Comparison of ENCODE assay signal across 8 cellular contexts in the genomic region with DNA sequence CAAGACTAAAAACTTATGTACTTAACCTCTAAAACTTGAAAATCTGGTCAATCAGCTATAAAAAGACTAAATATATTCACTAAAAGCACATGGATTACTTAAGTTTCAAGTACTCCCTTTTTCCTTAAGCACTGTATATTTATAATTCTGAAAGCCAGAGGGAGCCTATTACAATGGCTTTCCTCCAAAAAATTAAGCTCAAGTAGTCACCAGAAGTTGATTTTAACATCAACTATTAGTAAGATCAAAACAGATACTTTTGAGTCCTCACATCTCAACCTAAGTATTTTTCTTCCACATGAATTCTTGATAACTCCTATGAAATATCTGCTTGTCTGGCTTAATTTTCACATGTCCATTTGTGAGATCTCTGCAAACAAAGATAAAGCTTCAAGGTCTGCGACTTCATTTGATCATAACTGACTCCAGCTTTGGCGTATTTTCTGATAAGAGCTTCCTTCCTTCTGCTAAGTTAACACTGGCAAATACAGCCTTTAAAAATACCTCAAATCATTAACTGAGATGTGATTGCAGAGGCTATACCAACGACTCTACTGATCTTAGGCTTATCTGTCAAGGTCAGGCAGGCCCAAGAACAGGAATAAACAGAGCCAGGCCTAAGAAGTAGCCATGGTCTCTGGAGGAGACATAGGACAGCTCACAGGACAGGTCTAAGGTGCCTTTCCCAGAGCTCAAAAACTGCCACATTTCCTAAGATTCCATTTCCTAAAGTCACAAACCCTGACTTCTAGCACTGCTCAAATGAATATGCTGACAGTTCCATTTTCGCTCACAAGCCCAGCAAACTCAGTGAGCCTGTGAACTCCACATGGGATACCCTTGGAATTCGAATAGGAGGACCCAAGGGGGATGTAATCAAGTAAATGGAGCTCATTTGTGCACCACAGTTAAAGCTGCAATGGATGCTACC. TPM values are rescaled to one million over a fixed set of nuclear protein-coding genes. Genes with fewer than 3 reads are reported as not detected.
DNase-seq lines count a peak whose midpoint lies in the region; ATAC-seq and TF ChIP-seq lines count a peak whose summit lies in the region.

No MANE protein-coding gene starts in this region.

- TF ChIP-seq POLR2A in gastroesophageal sphincter (IDR thresholded peaks at IDR 0.05), result no peak

- CTCF ChIA-PET in activated CD4-positive, alpha-beta T cell treated with anti-CD3 and anti-CD28 coated beads for 36 hours (lab: Charles Lee), result interaction anchor here (0.7 to 1.9 kb wide), 7 partner anchors 9 to 348 kb away, joined by 3 to 12 read pairs (median 4); a partner anchor contains a TSS
- CTCF ChIA-PET in activated B cell treated with CpG ODN at 0.5 μM for 24 hours (lab: Charles Lee), result interaction anchor here (1.0 to 1.5 kb wide), 3 partner anchors 9 to 20 kb away, joined by 4 to 7 read pairs (median 5); no protein-coding TSS in a partner anchor

- peak overlapping the region; percentile 60 to 83 (median 78) for H3K27ac ChIP-seq in gastroesophageal sphincter

- H3K9me3 Mint-ChIP-seq in activated CD4-positive, alpha-beta T cell treated with anti-CD3 and anti-CD28 coated beads for 36 hours (ENCODE audit: low read depth), result no peaks in the 10 kb centered on the region
- no peaks in the 10 kb centered on the region for H3K9me3 Mint-ChIP-seq in activated B cell treated with CpG ODN at 0.5 μM for 24 hours
- no peaks in the 10 kb centered on the region for H3K9me3 Mint-ChIP-seq in stimulated activated memory B cell treated with anti-CD40 and anti-IgM and Interleukin-4, amounts not matched to agents 10 μg/mL and 1 μg/mL and 100 μg/mL, for 72 hours

- peaks cover 14 to 91% (median 36%) of the 10 kb centered on the region in 3 donors for H3K4me1 ChIP-seq in gastroesophageal sphincter

- H3K9me3 ChIP-seq in gastroesophageal sphincter, result no peaks in the 10 kb centered on the region

- 21 to 53% methylated on average over 2 to 5 of the region's 5 CpGs for WGBS in gastroesophageal sphincter (ENCODE audit: low coverage in 1 of 2), 2 donors

- H3K4me1 Mint-ChIP-seq in activated CD4-positive, alpha-beta T cell treated with anti-CD3 and anti-CD28 coated beads for 36 hours, result peaks cover 78% of the 10 kb centered on the region
- H3K4me1 Mint-ChIP-seq in activated B cell treated with CpG ODN at 0.5 μM for 24 hours, result peaks cover 94% of the 10 kb centered on the region
- peaks cover 98% of the 10 kb centered on the region for H3K4me1 Mint-ChIP-seq in stimulated activated memory B cell treated with anti-CD40 and anti-IgM and Interleukin-4, amounts not matched to agents 10 μg/mL and 1 μg/mL and 100 μg/mL, for 72 hours

- TF ChIP-seq EP300 in gastroesophageal sphincter (IDR thresholded peaks at IDR 0.05), result no peak

- no peak overlapping the region for H3K4me3 ChIP-seq in gastroesophageal sphincter

- no peak for DNase-seq in activated CD4-positive, alpha-beta T cell treated with anti-CD3 and anti-CD28 coated beads for 36 hours
- no peak for DNase-seq in activated CD4-positive, alpha-beta T cell treated with anti-CD3 and anti-CD28 coated beads, Interleukin-2, amount 50 U/mL, for 1 hour
- DNase-seq in activated B cell treated with CpG ODN at 0.5 μM for 24 hours (no peak), DMS153 (lab: John Stamatoyannopoulos, UW) (no peak), HuH-7.5 (ENCODE audit: low spot score) (no peak)

- H3K36me3 ChIP-seq in gastroesophageal sphincter, result peaks cover 0 to 21% of the 10 kb centered on the region in 2 donors

- TF ChIP-seq CTCF in activated B cell treated with CpG ODN at 0.5 μM for 24 hours (IDR thresholded peaks at IDR 0.05), result no peak
- TF ChIP-seq CTCF in gastroesophageal sphincter (IDR thresholded peaks at IDR 0.05), result peak; percentile 6 to 41 (median 23)

- H3K4me3 Mint-ChIP-seq in activated CD4-positive, alpha-beta T cell treated with anti-CD3 and anti-CD28 coated beads for 36 hours, result no peak overlapping the region
- peak overlapping the region; percentile 57 for H3K4me3 Mint-ChIP-seq in activated B cell treated with CpG ODN at 0.5 μM for 24 hours
- peak overlapping the region; percentile 68 for H3K4me3 Mint-ChIP-seq in stimulated activated memory B cell treated with anti-CD40 and anti-IgM and Interleukin-4, amounts not matched to agents 10 μg/mL and 1 μg/mL and 100 μg/mL, for 72 hours

- no peaks in the 10 kb centered on the region for H3K27me3 ChIP-seq in gastroesophageal sphincter

- ATAC-seq in activated CD4-positive, alpha-beta T cell treated with anti-CD3 and anti-CD28 coated beads for 36 hours, result no peak
- ATAC-seq in activated B cell treated with CpG ODN at 0.5 μM for 24 hours (ENCODE audit: low read depth) (no peak), gastroesophageal sphincter (no peak), GM21367 (IDR thresholded peaks at IDR 0.05; ENCODE audit: unreplicated experiment) (no peak)
- no peak for ATAC-seq in stimulated activated memory B cell treated with anti-CD40 and anti-IgM and Interleukin-4, amounts not matched to agents 10 μg/mL and 1 μg/mL and 100 μg/mL, for 72 hours

- intact Hi-C loops in activated CD4-positive, alpha-beta T cell treated with anti-CD3 and anti-CD28 coated beads for 36 hours (cut with DNase I, micrococcal nuclease), result loop anchor here (1.0 to 5.0 kb wide), 2 partner anchors 10 to 34 kb away; a partner anchor contains a TSS
- intact Hi-C loops in activated B cell treated with CpG ODN at 0.5 μM for 24 hours (cut with micrococcal nuclease), result loop anchor here (2.0 to 5.0 kb wide), 2 partner anchors 16 to 39 kb away; no protein-coding TSS in a partner anchor

- H3K27ac Mint-ChIP-seq in activated CD4-positive, alpha-beta T cell treated with anti-CD3 and anti-CD28 coated beads for 36 hours, result peak overlapping the region; percentile 78
- peak overlapping the region; percentile 90 for H3K27ac Mint-ChIP-seq in activated B cell treated with CpG ODN at 0.5 μM for 24 hours
- H3K27ac Mint-ChIP-seq in stimulated activated memory B cell treated with anti-CD40 and anti-IgM and Interleukin-4, amounts not matched to agents 10 μg/mL and 1 μg/mL and 100 μg/mL, for 72 hours, result peak overlapping the region; percentile 100

- POLR2A ChIA-PET in activated CD4-positive, alpha-beta T cell treated with anti-CD3 and anti-CD28 coated beads for 36 hours (lab: Charles Lee), result interaction anchor here (1.0 kb wide), 1 partner anchor 11 kb away, joined by 3 read pairs; no protein-coding TSS in a partner anchor
- POLR2A ChIA-PET in activated B cell treated with CpG ODN at 0.5 μM for 24 hours (lab: Charles Lee), result interaction anchor here (0.5 to 6.6 kb wide), 4 partner anchors 9 to 276 kb away, joined by 4 to 96 read pairs (median 6); a partner anchor contains a TSS

- peaks cover 74% of the 10 kb centered on the region for H3K36me3 Mint-ChIP-seq in activated CD4-positive, alpha-beta T cell treated with anti-CD3 and anti-CD28 coated beads for 36 hours (ENCODE audit: low read depth)
- H3K36me3 Mint-ChIP-seq in activated B cell treated with CpG ODN at 0.5 μM for 24 hours (ENCODE audit: low read depth), result peaks cover 53% of the 10 kb centered on the region
- peaks cover 62% of the 10 kb centered on the region for H3K36me3 Mint-ChIP-seq in stimulated activated memory B cell treated with anti-CD40 and anti-IgM and Interleukin-4, amounts not matched to agents 10 μg/mL and 1 μg/mL and 100 μg/mL, for 72 hours

- no peaks in the 10 kb centered on the region for H3K27me3 Mint-ChIP-seq in activated CD4-positive, alpha-beta T cell treated with anti-CD3 and anti-CD28 coated beads for 36 hours
- H3K27me3 Mint-ChIP-seq in activated B cell treated with CpG ODN at 0.5 μM for 24 hours, result no peaks in the 10 kb centered on the region
- no peaks in the 10 kb centered on the region for H3K27me3 Mint-ChIP-seq in stimulated activated memory B cell treated with anti-CD40 and anti-IgM and Interleukin-4, amounts not matched to agents 10 μg/mL and 1 μg/mL and 100 μg/mL, for 72 hours

RNA-seq across cellular contexts. Expression of a gene that starts 10.0 kb away (rescaled TPM):
- 100 to 1,000 TPM; 204 to 227 TPM for total RNA-seq in activated CD4-positive, alpha-beta T cell treated with anti-CD3 and anti-CD28 coated beads for 36 hours
- 125 and 139 TPM in 2 replicates for total RNA-seq in activated B cell treated with CpG ODN at 0.5 μM for 24 hours
- total RNA-seq in gastroesophageal sphincter, result 10 to 100 TPM; 47.5 to 90.9 (median 70.2) TPM

RNA-seq across cellular contexts. Expression of a gene that starts 10.2 kb away (rescaled TPM):
- total RNA-seq in activated CD4-positive, alpha-beta T cell treated with anti-CD3 and anti-CD28 coated beads for 36 hours, result 10 to 100 TPM; 24.1 to 29.7 TPM
- total RNA-seq in activated B cell treated with CpG ODN at 0.5 μM for 24 hours (19.0 TPM in 2 replicates), gastroesophageal sphincter (10 to 100 TPM in 2 of 4 donors, 1 to 10 TPM in 2; 6.3 to 13.5 (median 9.9) TPM)
